ENCODE assay signal across 1 cellular context in the genomic region with DNA sequence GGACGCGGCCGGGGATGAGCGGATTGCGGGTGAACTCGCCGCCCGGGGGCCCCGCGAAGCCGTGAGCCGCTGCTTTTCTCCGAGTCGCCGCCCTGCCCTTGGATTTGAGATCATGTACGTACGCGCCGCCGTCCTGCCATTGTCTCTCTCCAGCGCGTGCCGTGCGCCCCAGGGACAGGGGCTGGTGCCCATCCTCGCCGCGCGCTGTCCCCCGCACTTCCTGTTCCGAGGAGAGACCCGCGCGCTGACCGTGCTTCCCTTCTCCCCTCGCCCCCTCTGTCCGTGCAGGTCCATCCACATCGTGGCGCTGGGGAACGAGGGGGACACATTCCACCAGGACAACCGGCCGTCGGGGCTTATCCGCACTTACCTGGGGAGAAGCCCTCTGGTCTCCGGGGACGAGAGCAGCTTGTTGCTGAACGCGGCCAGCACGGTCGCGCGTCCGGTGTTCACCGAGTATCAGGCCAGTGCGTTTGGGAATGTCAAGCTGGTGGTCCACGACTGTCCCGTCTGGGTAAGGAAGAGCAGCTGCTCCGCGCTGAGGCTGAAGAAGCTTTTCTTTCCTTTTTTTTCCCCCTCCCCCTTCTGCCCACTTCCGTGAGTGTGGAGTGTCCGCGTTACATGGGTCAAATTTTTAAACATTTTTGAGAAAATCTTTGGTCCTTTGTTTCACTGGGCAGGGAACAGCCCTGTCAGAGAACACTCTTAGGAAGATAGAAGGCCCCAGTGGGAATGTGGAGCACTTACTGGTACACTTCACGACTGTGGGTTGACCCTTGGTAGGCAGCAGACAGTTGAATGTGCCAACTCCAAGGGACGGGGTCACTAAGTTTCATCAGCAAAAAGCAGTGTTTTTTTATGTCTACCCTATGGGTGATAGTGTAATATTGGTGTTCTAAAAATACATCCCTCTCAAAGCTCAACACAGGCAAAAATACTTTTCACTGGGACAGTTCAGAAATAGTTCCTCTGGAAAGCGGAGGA.
A peak's percentile ranks its signal among the peaks of the same experiment; 100 is the strongest.
TF ChIP-seq lines count a peak whose summit lies in the region.

No MANE protein-coding gene starts in this region.

TF ChIP-seq in IMR-90, 13 proteins besides CTCF, POLR2A, EP300 and RAD21:
- peak; percentile 23; the same call in 1 of the 2 replicates for TF ChIP-seq MAZ (IDR thresholded peaks at IDR 0.05; ENCODE audit: borderline replicate concordance, low read depth, low read length)
- TF ChIP-seq MAFK (IDR thresholded peaks at IDR 0.05; ENCODE audit: low read depth, low read length): no peak
- TF ChIP-seq CHD1 (IDR thresholded peaks at IDR 0.05; ENCODE audit: low read depth, low read length): no peak
